In the genomic region with DNA sequence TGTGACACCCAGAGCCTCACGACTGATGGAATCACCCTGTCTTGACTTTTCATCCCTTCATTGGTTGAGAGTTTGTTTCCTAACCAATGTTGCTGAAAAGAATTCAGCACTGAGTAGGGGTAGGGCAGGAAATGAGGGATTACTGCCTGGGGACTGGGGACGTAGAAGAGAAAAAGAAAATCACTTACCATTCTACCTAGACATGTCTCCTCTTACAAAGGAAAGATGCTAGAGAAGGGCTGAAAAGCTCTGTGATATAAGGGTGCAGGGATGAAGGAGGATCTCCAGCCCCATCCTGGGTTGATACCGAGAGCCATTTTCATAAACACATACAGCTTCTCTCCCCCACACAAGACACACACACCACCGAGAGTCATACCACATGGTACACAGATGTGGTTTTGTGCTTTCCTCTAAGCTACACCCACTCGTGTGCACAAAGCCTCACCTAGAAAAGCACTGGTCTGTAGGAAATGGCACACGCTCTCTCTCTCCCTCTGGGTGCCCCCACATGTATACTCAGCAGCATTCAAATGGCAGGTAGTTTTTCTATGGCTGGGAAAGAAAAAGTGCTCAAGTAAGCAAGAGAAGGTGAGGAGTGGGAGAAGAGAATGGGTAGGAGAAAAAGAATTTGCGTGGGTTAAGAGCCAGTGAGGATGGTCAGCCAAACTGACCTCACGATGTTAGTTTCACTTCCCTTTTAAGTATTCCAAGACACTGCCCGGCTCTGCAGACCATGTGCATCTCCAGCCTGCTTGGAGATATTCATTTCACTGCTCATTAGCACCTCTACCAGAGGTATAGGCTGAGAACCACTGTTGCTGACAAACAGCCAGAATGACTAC, we compare ENCODE assay signal across 9 cellular contexts.
A peak's percentile ranks its signal among the peaks of the same experiment; 100 is the strongest.
DNase-seq lines count a peak whose midpoint lies in the region; ATAC-seq and TF ChIP-seq lines count a peak whose summit lies in the region.
"Had no signal": no experiment of that assay in that cellular context is flagged by ENCODE, and none has a peak within 500 bp of the region (broad histone marks: within the 10 kb centered on the region; RNA-seq: fewer than 3 reads in every experiment).

No MANE protein-coding gene starts in this region.

- no peak overlapping the region for H3K9ac ChIP-seq in HUES48 (ENCODE audit: low read depth, low read length)

- peak overlapping the region; percentile 67 to 94 (median 91) for H3K27ac Mint-ChIP-seq in naive thymus-derived CD8-positive, alpha-beta T cell
- H3K27ac Mint-ChIP-seq: IgD-negative memory B cell had no signal

- in situ Hi-C loops in brain microvascular endothelial cell (cut with HindIII; ENCODE audit: low pct_ligation_motif_present, low sequenced_read_pairs) = no loop called here

- H3K4me3 ChIP-seq in HUES48 (ENCODE audit: low read depth, low read length) (no peak overlapping the region), brain microvascular endothelial cell (ENCODE audit: low read depth, low read length) (peak overlapping the region; percentile 9)

- POLR2A ChIA-PET in naive thymus-derived CD8-positive, alpha-beta T cell (lab: Charles Lee) = interaction anchor here (0.7 to 1.4 kb wide), 4 partner anchors 9 to 283 kb away, joined by 3 to 5 read pairs (median 4); a partner anchor contains a TSS

- no peaks in the 10 kb centered on the region for H3K27me3 Mint-ChIP-seq in naive thymus-derived CD8-positive, alpha-beta T cell

- peaks cover 11 to 36% (median 23%) of the 10 kb centered on the region in 4 donors for H3K4me1 Mint-ChIP-seq in naive thymus-derived CD8-positive, alpha-beta T cell

- peaks cover 19% of the 10 kb centered on the region for H3K4me1 ChIP-seq in HUES48 (ENCODE audit: control insufficient read depth, insufficient read depth, low read length)

- H3K4me3 Mint-ChIP-seq in naive thymus-derived CD8-positive, alpha-beta T cell = peak overlapping the region; percentile 59 to 84 (median 78)

- ATAC-seq in GM18909 (IDR thresholded peaks at IDR 0.05; ENCODE audit: poor library complexity, unreplicated experiment) = peak; percentile 68
- ATAC-seq in naive thymus-derived CD8-positive, alpha-beta T cell = peak; percentile 95 to 96
- no peak for ATAC-seq in HG02642 (IDR thresholded peaks at IDR 0.05; ENCODE audit: poor library complexity, unreplicated experiment)

- H3K36me3 Mint-ChIP-seq in naive thymus-derived CD8-positive, alpha-beta T cell = peaks cover 4 to 18% (median 16%) of the 10 kb centered on the region in 3 donors
- H3K36me3 Mint-ChIP-seq: IgD-negative memory B cell had no signal

- no peaks in the 10 kb centered on the region for H3K9me3 Mint-ChIP-seq in naive thymus-derived CD8-positive, alpha-beta T cell
- H3K9me3 Mint-ChIP-seq: IgD-negative memory B cell had no signal

- H3K36me3 ChIP-seq in HUES48 (ENCODE audit: control insufficient read depth, insufficient read depth, low read length) = peaks cover 20% of the 10 kb centered on the region; the same call in 1 of the 2 replicates
- H3K36me3 ChIP-seq in brain microvascular endothelial cell (replicated peaks) = peaks cover 37% of the 10 kb centered on the region

- H3K27ac ChIP-seq in HUES48 (ENCODE audit: low read depth, low read length) = peak overlapping the region; percentile 2
- H3K27ac ChIP-seq in brain microvascular endothelial cell = peak overlapping the region; percentile 61

- no peaks in the 10 kb centered on the region for H3K9me3 ChIP-seq in HUES48 (ENCODE audit: control insufficient read depth, insufficient read depth, low read length)

- DNase-seq in brain microvascular endothelial cell (peak; percentile 47), mesenteric fat pad (ENCODE audit: low spot score) (no peak), T1000 (lab: John Stamatoyannopoulos, UW) (no peak), T-helper 9 cell (no peak)
- peak in 8 of 10 donors; percentile 26 to 78 (median 62) for DNase-seq in naive thymus-derived CD8-positive, alpha-beta T cell

- H3K27me3 ChIP-seq in HUES48 (ENCODE audit: control insufficient read depth, insufficient read depth, low read length) (no peaks in the 10 kb centered on the region), brain microvascular endothelial cell (replicated peaks) (no peaks in the 10 kb centered on the region)

- no peak for TF ChIP-seq CTCF in brain microvascular endothelial cell (IDR thresholded peaks at IDR 0.05; ENCODE audit: low read depth, low read length, missing control alignments)

Comparison
In these comparisons a context has a peak if more than half of its experiments do, and no peak if none do; other contexts are left out.
1. DNase-seq: peak in brain microvascular endothelial cell (single experiment) and naive thymus-derived CD8-positive, alpha-beta T cell (8 of 10); none in mesenteric fat pad (single experiment), T1000 (single experiment) and T-helper 9 cell (single experiment).